8 cellular contexts compared by ENCODE assay signal in genomic region chr3:32684029-32684799, GRCh38. TPM values are rescaled to one million over a fixed set of nuclear protein-coding genes. Genes with fewer than 3 reads are reported as not detected.
DNase-seq lines count a peak whose midpoint lies in the region; ATAC-seq, FAIRE-seq and TF ChIP-seq lines count a peak whose summit lies in the region.

No MANE protein-coding gene starts in this region.

- H3K27ac Mint-ChIP-seq in Calu3 (ENCODE audit: unreplicated experiment) (peak overlapping the region; percentile 61), endothelial cell (ENCODE audit: unreplicated experiment) (peak overlapping the region; percentile 79)

- H3F3A ChIP-seq in OCI-LY1 (ENCODE audit: insufficient read depth, low read length): no peaks in the 10 kb centered on the region

- TF ChIP-seq CTCF in Calu3 (IDR thresholded peaks at IDR 0.05; ENCODE audit: unreplicated experiment) (no peak), OCI-LY1 (IDR thresholded peaks at IDR 0.05; ENCODE audit: low read length) (no peak), endothelial cell (IDR thresholded peaks at IDR 0.05; ENCODE audit: unreplicated experiment) (no peak), pancreas (IDR thresholded peaks at IDR 0.05) (no peak)

- no peaks in the 10 kb centered on the region for H4K20me1 ChIP-seq in OCI-LY1 (ENCODE audit: insufficient read depth, low read length)

- peaks cover 23% of the 10 kb centered on the region for H3K36me3 Mint-ChIP-seq in Calu3 (ENCODE audit: insufficient read depth, unreplicated experiment)
- H3K36me3 Mint-ChIP-seq in endothelial cell (ENCODE audit: low read depth, unreplicated experiment): no peaks in the 10 kb centered on the region

- peak overlapping the region; percentile 30 for H3K27ac ChIP-seq in OCI-LY1 (ENCODE audit: low read depth, low read length, poor library complexity, severe bottlenecking)
- H3K27ac ChIP-seq in pancreas: peak overlapping the region in 3 of 4 donors; percentile 53 to 80 (median 77)

- no peak for ATAC-seq in pancreas

- H3K4me2 ChIP-seq in OCI-LY1 (ENCODE audit: low read length): peak overlapping the region; percentile 67

- H3K9me3 Mint-ChIP-seq in Calu3 (ENCODE audit: low read depth, unreplicated experiment) (no peaks in the 10 kb centered on the region), endothelial cell (ENCODE audit: unreplicated experiment) (no peaks in the 10 kb centered on the region)

- H2AFZ ChIP-seq in OCI-LY1 (ENCODE audit: low read length): peak overlapping the region; percentile 64

- no peaks in the 10 kb centered on the region for H3K9me3 ChIP-seq in OCI-LY1 (ENCODE audit: low read length)
- H3K9me3 ChIP-seq in pancreas: no peaks in the 10 kb centered on the region

- no peak for FAIRE-seq in pancreas (lab: Jason Lieb, UNC)

- intact Hi-C loops in Calu3 (cut with micrococcal nuclease; ENCODE audit: unreplicated experiment) (no loop called here), pancreas (cut with DNase I) (no loop called here)

- CTCF ChIA-PET in Calu3 (lab: Charles Lee): no interaction called here

- peaks cover 18% of the 10 kb centered on the region for H3K4me1 Mint-ChIP-seq in Calu3 (ENCODE audit: low read depth, unreplicated experiment)
- H3K4me1 Mint-ChIP-seq in endothelial cell (ENCODE audit: unreplicated experiment): peaks cover 24% of the 10 kb centered on the region

- WGBS in pancreas, 2 donors: 38 to 41% methylated on average over 4 of the region's 4 CpGs

- H3K4me1 ChIP-seq in OCI-LY1 (ENCODE audit: insufficient read depth, low read length, severe bottlenecking) (peaks cover 23% of the 10 kb centered on the region), pancreas (peaks cover 5 to 18% (median 5%) of the 10 kb centered on the region in 3 donors)

- H3K9ac ChIP-seq in OCI-LY1 (ENCODE audit: low read length): peak overlapping the region; percentile 60

- peaks cover 21% of the 10 kb centered on the region for H3K79me2 ChIP-seq in OCI-LY1 (ENCODE audit: insufficient read depth, low read length)

- peak overlapping the region; percentile 84 for H3K4me3 ChIP-seq in OCI-LY1 (ENCODE audit: low read depth, low read length, poor library complexity, severe bottlenecking)
- H3K4me3 ChIP-seq in pancreas: peak overlapping the region in 3 of 4 donors; percentile 56 to 89 (median 79)

- no peaks in the 10 kb centered on the region for H3K9me2 ChIP-seq in OCI-LY1 (ENCODE audit: low read depth, low read length)

- no peaks in the 10 kb centered on the region for H3K27me3 ChIP-seq in OCI-LY1 (ENCODE audit: insufficient read depth, low read length)
- no peaks in the 10 kb centered on the region for H3K27me3 ChIP-seq in pancreas

- DNase-seq in Calu3 (no peak), endothelial cell (ENCODE audit: low spot score) (no peak), pancreas (no peak), NCI-H2029 (lab: John Stamatoyannopoulos, UW) (no peak), SHP77 treated with DMSO at 0.1 percent for 48 hours (lab: John Stamatoyannopoulos, UW) (no peak), T1000 (lab: John Stamatoyannopoulos, UW) (no peak)
- DNase-seq in stimulated activated CD4-positive, alpha-beta T cell treated with anti-CD3 and anti-CD28 coated beads, Interleukin-12 subunit alpha, Interleukin-12 subunit beta, amount 100 ng/mL, for 4 hours: no peak

- H3K36me3 ChIP-seq in OCI-LY1 (ENCODE audit: insufficient read depth, low read length): peaks cover 8% of the 10 kb centered on the region; the same call in 1 of the 2 replicates
- H3K36me3 ChIP-seq in pancreas: no peaks in the 10 kb centered on the region

- H3K27me3 Mint-ChIP-seq in Calu3 (ENCODE audit: unreplicated experiment): no peaks in the 10 kb centered on the region
- no peaks in the 10 kb centered on the region for H3K27me3 Mint-ChIP-seq in endothelial cell (ENCODE audit: unreplicated experiment)

- H3K4me3 Mint-ChIP-seq in Calu3 (ENCODE audit: low read depth, unreplicated experiment): peak overlapping the region; percentile 95
- H3K4me3 Mint-ChIP-seq in endothelial cell (ENCODE audit: unreplicated experiment): peak overlapping the region; percentile 85

- BruUV-seq in Calu3 (replicated peaks; lab: Mats Ljungman, UMichigan): no TSS peak

RNA-seq across cellular contexts. Expression of gene CNOT10, which starts 0.8 kb away (rescaled TPM):
- total RNA-seq in Calu3 (2022) (41.4 and 45.1 TPM in 2 replicates), endothelial cell (ENCODE audit: unreplicated experiment) (42.1 TPM), pancreas (10 to 100 TPM; 12.6 to 23.0 (median 14.4) TPM)
- 10 to 100 TPM; 11.1 to 19.7 TPM for polyA plus RNA-seq in pancreas
